In the genomic region with DNA sequence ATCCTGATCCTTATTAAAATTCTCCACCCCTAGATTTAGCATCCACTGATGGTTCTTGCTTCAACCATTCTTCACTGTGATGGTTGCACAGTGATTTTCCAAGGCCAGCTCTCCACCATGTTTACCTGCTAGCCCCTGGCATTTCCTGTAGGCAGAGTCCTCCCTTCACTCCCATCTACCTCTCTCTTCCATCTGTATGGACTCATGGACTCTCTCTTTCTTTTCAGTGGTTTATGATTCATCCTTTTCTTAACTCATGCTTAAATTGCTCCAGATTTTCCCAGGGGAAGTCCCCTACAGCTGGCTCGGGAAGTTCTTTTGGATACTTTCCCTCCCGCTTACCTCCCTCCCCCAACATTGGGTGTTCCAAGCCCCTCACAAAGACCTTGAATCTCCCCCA, we compare ENCODE assay signal across 17 cellular contexts. TPM values are rescaled to one million over a fixed set of nuclear protein-coding genes. Genes with fewer than 3 reads are reported as not detected.
DNase-seq lines count a peak whose midpoint lies in the region; ATAC-seq, FAIRE-seq and TF ChIP-seq lines count a peak whose summit lies in the region.
"Had no signal": no experiment of that assay in that cellular context is flagged by ENCODE, and none has a peak within 500 bp of the region (broad histone marks: within the 10 kb centered on the region; RNA-seq: fewer than 3 reads in every experiment).

No MANE protein-coding gene starts in this region.

- no peaks in the 10 kb centered on the region for H3K79me2 ChIP-seq in HepG2 (ENCODE audit: insufficient read depth, low read length)
- H3K79me2 ChIP-seq: parathyroid adenoma had no signal

- CTCF ChIA-PET in HepG2 (lab: Yijun Ruan, JAX; ENCODE audit: low intra/inter-chr PET ratio, low total read pairs), result no interaction called here

- DNase-seq in HepG2 (ENCODE audit: low spot score), result no peak
- no peak for DNase-seq in right lobe of liver
- DNase-seq in adipocyte (ENCODE audit: low read depth), result peak; percentile 59
- DNase-seq in fibroblast of the conjunctiva (ENCODE audit: low read depth), result peak; percentile 47
- DNase-seq in urothelium cell line (ENCODE audit: low spot score), result peak; percentile 66
- no peak for DNase-seq in thyroid gland
- no peak for DNase-seq in NCI-H1105 (lab: John Stamatoyannopoulos, UW)
- DNase-seq in activated CD8-positive, alpha-beta memory T cell treated with anti-CD3 and anti-CD28 coated beads, Interleukin-2, amount 50 U/mL, for 4 hours, result no peak
- DNase-seq: activated CD4-positive, alpha-beta T cell treated with anti-CD3 and anti-CD28 coated beads for 48 hours; activated T-cell treated with anti-CD3 and anti-CD28 coated beads, Interleukin-2, amount 50 U/mL, for 24 hours; DMS153; effector memory CD8-positive, alpha-beta T cell; upper lobe of right lung had no signal

- H4K20me1 ChIP-seq in HepG2 (ENCODE audit: insufficient read depth, low read length), result no peaks in the 10 kb centered on the region

- intact Hi-C loops in HepG2 (cut with micrococcal nuclease; ENCODE audit: unreplicated experiment) (no loop called here), right lobe of liver (cut with DNase I) (no loop called here), thyroid gland (cut with DNase I) (no loop called here)

- H2AFZ ChIP-seq in HepG2 (ENCODE audit: low read length), result no peak overlapping the region
- H2AFZ ChIP-seq: parathyroid adenoma had no signal

- H3K4me3 ChIP-seq in HepG2 (replicated peaks in 1 of 3; ENCODE audit: insufficient read depth in 1 of 3, low read depth in 2 of 3, low read length in 3 of 3) (no peak overlapping the region), right lobe of liver (no peak overlapping the region), adipocyte (ENCODE audit: low read length) (no peak overlapping the region), thyroid gland (replicated peaks in 1 of 3) (no peak overlapping the region)
- H3K4me3 ChIP-seq: upper lobe of right lung had no signal

- in situ Hi-C loops in HepG2 (cut with HindIII; ENCODE audit: extremely low pct_ligation_motif_present, low pct_unique_long_range_greater_than_20kb), result no loop called here

- no peak overlapping the region for H3K27ac ChIP-seq in HepG2 (ENCODE audit: extremely low read length, insufficient read depth, low read length)
- H3K27ac ChIP-seq in right lobe of liver, result no peak overlapping the region
- no peak overlapping the region for H3K27ac ChIP-seq in thyroid gland
- H3K27ac ChIP-seq: parathyroid adenoma, upper lobe of right lung had no signal

- no peak for TF ChIP-seq POLR2A in HepG2 (IDR thresholded peaks at IDR 0.05; ENCODE audit: insufficient read depth in 1 of 2, low read depth in 2 of 2, low read length in 2 of 2)
- TF ChIP-seq POLR2A in right lobe of liver (IDR thresholded peaks at IDR 0.05), result no peak
- no peak for TF ChIP-seq POLR2A in thyroid gland (IDR thresholded peaks at IDR 0.05)

- ATAC-seq in HepG2 (peak; percentile 72), right lobe of liver (no peak)
- ATAC-seq: effector memory CD8-positive, alpha-beta T cell; upper lobe of right lung had no signal

- TF ChIP-seq EP300 in HepG2 (IDR thresholded peaks at IDR 0.05; ENCODE audit: low read depth in 2 of 2, low read length in 2 of 2), result no peak
- TF ChIP-seq EP300 in HepG2 (CRISPR knock-in tag; IDR thresholded peaks at IDR 0.05; ENCODE audit: borderline replicate concordance), result no peak

- POLR2A ChIA-PET in HepG2 (lab: Yijun Ruan, JAX), result no interaction called here

- no peaks in the 10 kb centered on the region for H3K27me3 ChIP-seq in HepG2 (ENCODE audit: control insufficient read depth in 1 of 2, insufficient read depth in 2 of 2, low read length in 2 of 2)
- H3K27me3 ChIP-seq in right lobe of liver, result no peaks in the 10 kb centered on the region
- no peaks in the 10 kb centered on the region for H3K27me3 ChIP-seq in adipocyte (replicated peaks; ENCODE audit: control insufficient read depth, insufficient read depth, low read length)
- H3K27me3 ChIP-seq in thyroid gland, result no peaks in the 10 kb centered on the region
- H3K27me3 ChIP-seq: upper lobe of right lung had no signal

- BruUV-seq in HepG2 (replicated peaks; lab: Mats Ljungman, UMichigan), result no TSS peak

- 4% methylated on average over 2 of the region's 2 CpGs for WGBS in HepG2 (ENCODE audit: low lambda C conversion rate)
- WGBS in right lobe of liver (ENCODE audit: insufficient coverage, low coverage, low lambda C conversion rate, missing lambda C conversion rate), result 55% methylated on average over 2 of the region's 2 CpGs
- WGBS in thyroid gland, 2 donors, result 73 to 75% methylated on average over 2 of the region's 2 CpGs

- TF ChIP-seq CTCF in HepG2 (CRISPR knock-in tag; IDR thresholded peaks at IDR 0.05) (no peak), right lobe of liver (IDR thresholded peaks at IDR 0.05) (no peak), thyroid gland (IDR thresholded peaks at IDR 0.05) (no peak)

- peak overlapping the region; percentile 45 for H3K4me2 ChIP-seq in HepG2 (ENCODE audit: low read depth, low read length)

- FAIRE-seq in HepG2 (lab: Jason Lieb, UNC) (no peak), urothelium cell line (lab: Jason Lieb, UNC) (no peak)
- FAIRE-seq: A204.1, GM12892 had no signal

- no peaks in the 10 kb centered on the region for H3K36me3 ChIP-seq in HepG2 (replicated peaks in 1 of 2; ENCODE audit: control insufficient read depth in 1 of 2, insufficient read depth in 2 of 2, low read length in 2 of 2)
- H3K36me3 ChIP-seq in right lobe of liver, result no peaks in the 10 kb centered on the region
- H3K36me3 ChIP-seq in adipocyte (ENCODE audit: control insufficient read depth, insufficient read depth, low read length, severe bottlenecking), result no peaks in the 10 kb centered on the region
- no peaks in the 10 kb centered on the region for H3K36me3 ChIP-seq in thyroid gland
- H3K36me3 ChIP-seq: upper lobe of right lung had no signal

- H3K9me3 ChIP-seq in HepG2 (ENCODE audit: low read length) (no peaks in the 10 kb centered on the region), right lobe of liver (no peaks in the 10 kb centered on the region), adipocyte (ENCODE audit: control insufficient read depth, low read length) (no peaks in the 10 kb centered on the region), thyroid gland (no peaks in the 10 kb centered on the region)
- H3K9me3 ChIP-seq: upper lobe of right lung had no signal

- H3K9ac ChIP-seq in HepG2 (ENCODE audit: insufficient read depth, low read depth, low read length) (no peak overlapping the region), adipocyte (ENCODE audit: low read length) (no peak overlapping the region)
- H3K9ac ChIP-seq: parathyroid adenoma had no signal

- no peak for TF ChIP-seq RAD21 in HepG2 (CRISPR knock-in tag; IDR thresholded peaks at IDR 0.05)

- H3K4me1 ChIP-seq in HepG2 (ENCODE audit: insufficient read depth, low read length) (peaks cover 22% of the 10 kb centered on the region), right lobe of liver (no peaks in the 10 kb centered on the region), adipocyte (ENCODE audit: control insufficient read depth, insufficient read depth, low read length) (peaks cover 12% of the 10 kb centered on the region), thyroid gland (no peaks in the 10 kb centered on the region)
- H3K4me1 ChIP-seq: parathyroid adenoma, upper lobe of right lung had no signal

RNA-seq across cellular contexts. Expression of a gene that starts 18.7 kb away (rescaled TPM):
- total RNA-seq in HepG2 (2016; rRNA removed; fragmentation: Illumina TruSeq; extraction: Trizol) (0.15 and 0.18 TPM in 2 replicates), right lobe of liver (not detected), thyroid gland (under 1 TPM in 2 of 4 donors, not detected in 2; 0.13 to 0.33 TPM)
- 0.09 TPM in 1 of 2 replicates, not detected in the other for total RNA-seq in HepG2 (2016; cell fraction: cytosol; rRNA removed; fragmentation: Illumina TruSeq; extraction: Trizol; ENCODE audit: low read depth)
- 0.16 and 0.26 TPM in 2 replicates for total RNA-seq in HepG2 (2016; cell fraction: insoluble cytoplasmic fraction; rRNA removed; fragmentation: Illumina TruSeq; extraction: Trizol)
- 0.19 and 0.55 TPM in 2 replicates for total RNA-seq in HepG2 (2016; cell fraction: membrane; rRNA removed; fragmentation: Illumina TruSeq; extraction: Trizol)
- 0.28 TPM in 1 of 2 replicates, not detected in the other for total RNA-seq in HepG2 (2016; cell fraction: nucleus; rRNA removed; fragmentation: Illumina TruSeq; extraction: Trizol)
- polyA plus RNA-seq in HepG2 (2011; rRNA removed), result 0.07 and 0.10 TPM in 2 replicates
- 0.07 and 0.08 TPM in 2 replicates for polyA plus RNA-seq in HepG2 (2011; cell fraction: cytosol; rRNA removed)
- polyA plus RNA-seq in HepG2 (2011; cell fraction: nucleus; rRNA removed), result 0.05 and 0.09 TPM in 2 replicates
- polyA plus RNA-seq in HepG2 (2012), result 0.09 and 0.11 TPM in 2 replicates
- polyA plus RNA-seq in HepG2 (2016; cell fraction: cytosol; fragmentation: Illumina TruSeq; extraction: Trizol; ENCODE audit: low read depth), result 0.02 and 0.06 TPM in 2 replicates
- 0.14 and 0.17 TPM in 2 replicates for polyA plus RNA-seq in HepG2 (2016; cell fraction: insoluble cytoplasmic fraction; fragmentation: Illumina TruSeq; extraction: Trizol; ENCODE audit: low read depth)
- polyA plus RNA-seq in HepG2 (2016; cell fraction: membrane; fragmentation: Illumina TruSeq; extraction: Trizol; ENCODE audit: low read depth), result 0.08 and 0.12 TPM in 2 replicates
- 0.25 and 0.30 TPM in 2 replicates for polyA plus RNA-seq in HepG2 (2016; cell fraction: nucleus; fragmentation: Illumina TruSeq; extraction: Trizol; ENCODE audit: insufficient read depth, low read depth)
- polyA minus RNA-seq in HepG2 (2011; rRNA and poly(A)+ RNA removed; ENCODE audit: low replicate concordance), result not detected in 2 replicates
- not detected in 2 replicates for polyA minus RNA-seq in HepG2 (2011; cell fraction: cytosol; rRNA and poly(A)+ RNA removed)
- polyA minus RNA-seq in HepG2 (2011; cell fraction: nucleus; rRNA and poly(A)+ RNA removed), result not detected in 2 replicates
- total RNA-seq: mesenteric fat pad, upper lobe of right lung had no signal

RNA-seq across cellular contexts. Expression of a gene that starts 31.4 kb away (rescaled TPM):
- total RNA-seq in HepG2 (2016; rRNA removed; fragmentation: Illumina TruSeq; extraction: Trizol) (5.0 and 5.5 TPM in 2 replicates), right lobe of liver (10 to 100 TPM in 2 of 6 experiments, 1 to 10 TPM in 4; 4.9 to 10.9 (median 8.4) TPM), thyroid gland (10 to 100 TPM; 12.2 to 48.6 (median 27.9) TPM)
- total RNA-seq in HepG2 (2016; cell fraction: cytosol; rRNA removed; fragmentation: Illumina TruSeq; extraction: Trizol; ENCODE audit: low read depth), result 8.5 and 9.0 TPM in 2 replicates
- total RNA-seq in HepG2 (2016; cell fraction: insoluble cytoplasmic fraction; rRNA removed; fragmentation: Illumina TruSeq; extraction: Trizol), result 4.2 and 7.9 TPM in 2 replicates
- total RNA-seq in HepG2 (2016; cell fraction: membrane; rRNA removed; fragmentation: Illumina TruSeq; extraction: Trizol), result 9.2 and 10.5 TPM in 2 replicates
- total RNA-seq in HepG2 (2016; cell fraction: nucleus; rRNA removed; fragmentation: Illumina TruSeq; extraction: Trizol), result 5.4 and 8.0 TPM in 2 replicates
- 24.5 and 27.7 TPM in 2 replicates for polyA plus RNA-seq in HepG2 (2011; rRNA removed)
- 23.2 and 24.9 TPM in 2 replicates for polyA plus RNA-seq in HepG2 (2011; cell fraction: cytosol; rRNA removed)
- polyA plus RNA-seq in HepG2 (2011; cell fraction: nucleus; rRNA removed), result 24.4 and 32.0 TPM in 2 replicates
- 11.9 and 13.0 TPM in 2 replicates for polyA plus RNA-seq in HepG2 (2012)
- polyA plus RNA-seq in HepG2 (2016; cell fraction: cytosol; fragmentation: Illumina TruSeq; extraction: Trizol; ENCODE audit: low read depth), result 9.3 and 10.8 TPM in 2 replicates
- polyA plus RNA-seq in HepG2 (2016; cell fraction: insoluble cytoplasmic fraction; fragmentation: Illumina TruSeq; extraction: Trizol; ENCODE audit: low read depth), result 4.7 and 5.9 TPM in 2 replicates
- 9.9 and 11.2 TPM in 2 replicates for polyA plus RNA-seq in HepG2 (2016; cell fraction: membrane; fragmentation: Illumina TruSeq; extraction: Trizol; ENCODE audit: low read depth)
- 10.8 and 12.0 TPM in 2 replicates for polyA plus RNA-seq in HepG2 (2016; cell fraction: nucleus; fragmentation: Illumina TruSeq; extraction: Trizol; ENCODE audit: insufficient read depth, low read depth)
- 14.8 and 19.2 TPM in 2 replicates for polyA minus RNA-seq in HepG2 (2011; rRNA and poly(A)+ RNA removed; ENCODE audit: low replicate concordance)
- polyA minus RNA-seq in HepG2 (2011; cell fraction: cytosol; rRNA and poly(A)+ RNA removed), result 5.1 and 5.8 TPM in 2 replicates
- polyA minus RNA-seq in HepG2 (2011; cell fraction: nucleus; rRNA and poly(A)+ RNA removed), result 7.6 and 9.4 TPM in 2 replicates

Comparison
In these comparisons a context has a peak if more than half of its experiments do, and no peak if none do; other contexts are left out.
1. DNase-seq: peak in adipocyte (single experiment), fibroblast of the conjunctiva (single experiment) and urothelium cell line (single experiment); none in HepG2 (single experiment), right lobe of liver (0 of 3), thyroid gland (0 of 2), NCI-H1105 (single experiment) and activated CD8-positive, alpha-beta memory T cell treated with anti-CD3 and anti-CD28 coated beads, Interleukin-2, amount 50 U/mL, for 4 hours (single experiment).